In the genomic region with DNA sequence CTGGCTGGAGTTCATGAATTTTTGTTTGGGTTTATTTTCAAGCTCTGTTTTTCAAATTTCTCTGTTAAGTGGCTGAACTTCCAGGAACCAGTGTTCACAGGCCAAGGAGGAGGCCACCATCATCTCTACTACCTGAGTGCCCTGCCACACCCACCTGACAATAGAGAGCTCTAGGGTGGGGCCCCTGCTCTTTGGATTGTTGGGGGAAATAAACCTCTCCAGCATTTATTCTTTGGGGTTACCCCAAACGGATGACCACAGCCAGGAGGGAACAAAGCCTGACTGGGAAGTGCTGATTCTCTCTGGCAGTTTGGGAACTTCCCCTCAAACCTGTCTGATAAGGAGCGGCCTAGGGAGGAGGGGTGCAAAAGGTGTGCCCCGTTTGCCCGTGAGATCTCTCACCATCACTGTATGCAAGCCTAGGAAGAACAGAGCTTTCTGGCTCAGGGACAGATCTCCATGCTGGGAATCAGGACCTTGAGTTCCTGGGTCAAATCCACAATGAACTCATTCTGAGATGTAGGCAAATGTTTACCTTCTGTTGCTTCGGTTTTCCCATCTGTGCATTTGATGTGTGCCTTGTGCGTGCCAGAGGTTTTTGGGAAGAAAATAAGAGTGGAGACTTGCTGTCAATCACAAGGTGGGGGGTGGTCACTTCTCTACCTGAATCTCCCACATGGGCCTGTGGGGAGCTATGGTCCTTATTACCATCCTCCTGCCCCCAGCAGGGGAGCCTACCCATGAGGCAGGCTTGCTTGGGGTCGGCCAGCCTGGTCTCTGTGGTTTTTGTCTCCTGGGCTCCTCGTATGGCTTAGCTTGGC, we compare ENCODE assay signal across 11 cellular contexts. TPM values are rescaled to one million over a fixed set of nuclear protein-coding genes. Genes with fewer than 3 reads are reported as not detected.
DNase-seq lines count a peak whose midpoint lies in the region; ATAC-seq and TF ChIP-seq lines count a peak whose summit lies in the region.
"Had no signal": no experiment of that assay in that cellular context is flagged by ENCODE, and none has a peak within 500 bp of the region (broad histone marks: within the 10 kb centered on the region; RNA-seq: fewer than 3 reads in every experiment).

No MANE protein-coding gene starts in this region.

- no peaks in the 10 kb centered on the region for H3K27me3 ChIP-seq in BLaER1 treated with 17β-estradiol and CSF1 and Interleukin-3, amounts not matched to agents 10 nM and 100 nM
- H3K27me3 ChIP-seq in muscle layer of duodenum (ENCODE audit: low read depth, low read length) (no peaks in the 10 kb centered on the region), smooth muscle cell (ENCODE audit: low read depth) (no peaks in the 10 kb centered on the region)
- H3K27me3 ChIP-seq: ovary had no signal

- no peak for ATAC-seq in activated T-helper 17 cell treated with anti-CD3 and anti-CD28 coated beads, Interleukin-2, amount 50 U/mL, for 72 hours (replicated peaks)
- ATAC-seq: left ventricle myocardium superior had no signal

- peaks cover 27% of the 10 kb centered on the region for H3K4me1 Mint-ChIP-seq in activated T-helper 17 cell treated with anti-CD3 and anti-CD28 coated beads, Interleukin-2, amount 50 U/mL, for 72 hours

- H3F3A ChIP-seq in smooth muscle cell (ENCODE audit: low read depth): no peaks in the 10 kb centered on the region

- H3K4me2 ChIP-seq in BLaER1 treated with 17β-estradiol and CSF1 and Interleukin-3, amounts not matched to agents 10 nM and 100 nM: peak overlapping the region; percentile 76 to 94 (median 82)
- H3K4me2 ChIP-seq in smooth muscle cell: no peak overlapping the region

- no peak for TF ChIP-seq CTCF in smooth muscle cell (IDR thresholded peaks at IDR 0.05; ENCODE audit: borderline replicate concordance, insufficient read depth, poor library complexity, severe bottlenecking)

- H3K36me3 ChIP-seq in BLaER1 treated with 17β-estradiol and CSF1 and Interleukin-3, amounts not matched to agents 10 nM and 100 nM: no peaks in the 10 kb centered on the region
- no peaks in the 10 kb centered on the region for H3K36me3 ChIP-seq in muscle layer of duodenum (ENCODE audit: control insufficient read depth in 1 of 2, insufficient read depth in 2 of 2, low read length in 2 of 2)
- H3K36me3 ChIP-seq in smooth muscle cell (ENCODE audit: low read depth): no peaks in the 10 kb centered on the region
- H3K36me3 ChIP-seq: ovary had no signal

- CTCF ChIA-PET in HEK293T (lab: Yijun Ruan, JAX): no interaction called here

- no peak overlapping the region for H2AFZ ChIP-seq in smooth muscle cell (ENCODE audit: low read depth)

- peaks cover 4% of the 10 kb centered on the region for H3K9me3 Mint-ChIP-seq in activated T-helper 17 cell treated with anti-CD3 and anti-CD28 coated beads, Interleukin-2, amount 50 U/mL, for 72 hours

- H3K27ac ChIP-seq in BLaER1 treated with 17β-estradiol and CSF1 and Interleukin-3, amounts not matched to agents 10 nM and 100 nM: peak overlapping the region; percentile 58 to 96 (median 87); a peak in 21 of 22 replicates
- peak overlapping the region; percentile 76 for H3K27ac ChIP-seq in muscle layer of duodenum (ENCODE audit: low read length)
- H3K27ac ChIP-seq in smooth muscle cell (ENCODE audit: low read depth): no peak overlapping the region
- H3K27ac ChIP-seq: ovary had no signal

- H4K20me1 ChIP-seq in BLaER1 treated with 17β-estradiol and CSF1 and Interleukin-3, amounts not matched to agents 10 nM and 100 nM: no peaks in the 10 kb centered on the region
- H4K20me1 ChIP-seq in smooth muscle cell (ENCODE audit: low read depth): no peaks in the 10 kb centered on the region

- H3K27me3 Mint-ChIP-seq in activated T-helper 17 cell treated with anti-CD3 and anti-CD28 coated beads, Interleukin-2, amount 50 U/mL, for 72 hours: no peaks in the 10 kb centered on the region

- peak overlapping the region; percentile 45 for H3K27ac Mint-ChIP-seq in activated T-helper 17 cell treated with anti-CD3 and anti-CD28 coated beads, Interleukin-2, amount 50 U/mL, for 72 hours

- H3K4me3 ChIP-seq in BLaER1 treated with 17β-estradiol and CSF1 and Interleukin-3, amounts not matched to agents 10 nM and 100 nM: no peak overlapping the region
- H3K4me3 ChIP-seq in muscle layer of duodenum (ENCODE audit: low read depth in 1 of 2, low read length in 2 of 2): no peak overlapping the region
- no peak overlapping the region for H3K4me3 ChIP-seq in smooth muscle cell
- H3K4me3 ChIP-seq: ovary had no signal

- H3K9me3 ChIP-seq in BLaER1 treated with 17β-estradiol and CSF1 and Interleukin-3, amounts not matched to agents 10 nM and 100 nM (replicated peaks in 1 of 11): no peaks in the 10 kb centered on the region
- H3K9me3 ChIP-seq in muscle layer of duodenum (ENCODE audit: control insufficient read depth in 1 of 2, low read length in 2 of 2) (no peaks in the 10 kb centered on the region), smooth muscle cell (replicated peaks; ENCODE audit: low read depth) (no peaks in the 10 kb centered on the region)
- H3K9me3 ChIP-seq: ovary had no signal

- H3K4me3 Mint-ChIP-seq in activated T-helper 17 cell treated with anti-CD3 and anti-CD28 coated beads, Interleukin-2, amount 50 U/mL, for 72 hours: no peak overlapping the region

- DNase-seq in HEK293T (ENCODE audit: extremely low spot score) (no peak), smooth muscle cell (lab: John Stamatoyannopoulos, UW; ENCODE audit: unreplicated experiment) (no peak), NCI-H2081 treated with DMSO at 0.1 percent for 48 hours (lab: John Stamatoyannopoulos, UW) (no peak), SKM-1 (lab: John Stamatoyannopoulos, UW; ENCODE audit: unreplicated experiment) (no peak)
- DNase-seq in stimulated activated CD4-positive, alpha-beta T cell treated with anti-CD3 and anti-CD28 coated beads, Interleukin-2, amount 100 ng/mL, for 24 hours: no peak
- DNase-seq: activated CD8-positive, alpha-beta memory T cell treated with anti-CD3 and anti-CD28 coated beads, Interleukin-2, amount 50 U/mL, for 48 hours; left ventricle myocardium superior; ovary had no signal

- POLR2A ChIA-PET in HEK293T (lab: Yijun Ruan, JAX): interaction anchor here (0.7 to 1.2 kb wide), 2 partner anchors 27 to 28 kb away, joined by 3 to 4 read pairs; a partner anchor contains a TSS

- peak overlapping the region in 10 of 11 experiments; percentile 54 to 82 (median 75); a peak in 17 of 22 replicates for H3K9ac ChIP-seq in BLaER1 treated with 17β-estradiol and CSF1 and Interleukin-3, amounts not matched to agents 10 nM and 100 nM
- no peak overlapping the region for H3K9ac ChIP-seq in smooth muscle cell (ENCODE audit: low read depth)

- peaks cover 69 to 89% (median 84%) of the 10 kb centered on the region in 10 experiments for H3K4me1 ChIP-seq in BLaER1 treated with 17β-estradiol and CSF1 and Interleukin-3, amounts not matched to agents 10 nM and 100 nM
- peaks cover 0 to 17% of the 10 kb centered on the region in 2 donors for H3K4me1 ChIP-seq in muscle layer of duodenum (ENCODE audit: control insufficient read depth in 1 of 2, insufficient read depth in 2 of 2, low read length in 2 of 2)
- H3K4me1 ChIP-seq in smooth muscle cell (ENCODE audit: low read depth): no peaks in the 10 kb centered on the region

- WGBS in smooth muscle cell (ENCODE audit: low lambda C conversion rate): 96% methylated on average over 8 of the region's 8 CpGs

- no peaks in the 10 kb centered on the region for H3K36me3 Mint-ChIP-seq in activated T-helper 17 cell treated with anti-CD3 and anti-CD28 coated beads, Interleukin-2, amount 50 U/mL, for 72 hours (ENCODE audit: low read depth)

- no peaks in the 10 kb centered on the region for H3K79me2 ChIP-seq in smooth muscle cell (ENCODE audit: low read depth)

TF ChIP-seq in HEK293T, 16 proteins besides CTCF, POLR2A, EP300 and RAD21:
- TF ChIP-seq, protein P1, sequence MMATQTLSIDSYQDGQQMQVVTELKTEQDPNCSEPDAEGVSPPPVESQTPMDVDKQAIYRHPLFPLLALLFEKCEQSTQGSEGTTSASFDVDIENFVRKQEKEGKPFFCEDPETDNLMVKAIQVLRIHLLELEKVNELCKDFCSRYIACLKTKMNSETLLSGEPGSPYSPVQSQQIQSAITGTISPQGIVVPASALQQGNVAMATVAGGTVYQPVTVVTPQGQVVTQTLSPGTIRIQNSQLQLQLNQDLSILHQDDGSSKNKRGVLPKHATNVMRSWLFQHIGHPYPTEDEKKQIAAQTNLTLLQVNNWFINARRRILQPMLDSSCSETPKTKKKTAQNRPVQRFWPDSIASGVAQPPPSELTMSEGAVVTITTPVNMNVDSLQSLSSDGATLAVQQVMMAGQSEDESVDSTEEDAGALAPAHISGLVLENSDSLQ (IDR thresholded peaks at IDR 0.05): peak; percentile 37; the same call in 1 of the 2 replicates
- TF ChIP-seq FOXK2 (IDR thresholded peaks at IDR 0.05): no peak
- no peak for TF ChIP-seq NFRKB (IDR thresholded peaks at IDR 0.05)

RNA-seq across cellular contexts. Expression of a gene that starts 27.7 kb away (rescaled TPM):
- 100 to 1,000 TPM in 1 of 2 donors, 10 to 100 TPM in 1; 59.0 to 140 TPM for total RNA-seq in activated T-helper 17 cell treated with anti-CD3 and anti-CD28 coated beads, Interleukin-2, amount 50 U/mL, for 72 hours
- total RNA-seq in smooth muscle cell: 67.0 and 73.5 TPM in 2 replicates
- polyA plus RNA-seq in smooth muscle cell: 124 and 141 TPM in 2 replicates
